In genomic region chr11:34523053-34523452, GRCh38 we compare ENCODE assay signal across 1 cellular context.
TF ChIP-seq lines count a peak whose summit lies in the region.

No MANE protein-coding gene starts in this region.

TF ChIP-seq in K562, 482 proteins besides CTCF, POLR2A, EP300 and RAD21 (continued from another document):
- TF ChIP-seq TEAD4 (IDR thresholded peaks at IDR 0.05; ENCODE audit: low read length) (peak; percentile 33; the same call in 1 of the 2 replicates), TEAD4 (CRISPR knock-in tag; IDR thresholded peaks at IDR 0.05; ENCODE audit: borderline replicate concordance) (no peak), NFXL1 (CRISPR knock-in tag; IDR thresholded peaks at IDR 0.05) (no peak), PRPF4 (IDR thresholded peaks at IDR 0.05; ENCODE audit: insufficient read depth, low read depth, low read length, poor library complexity, severe bottlenecking) (no peak)
